Comparison of ENCODE assay signal across 8 cellular contexts in genomic region chr13:42992585-42993122, GRCh38. TPM values are rescaled to one million over a fixed set of nuclear protein-coding genes. Genes with fewer than 3 reads are reported as not detected.
A peak's percentile ranks its signal among the peaks of the same experiment; 100 is the strongest.
DNase-seq lines count a peak whose midpoint lies in the region; ATAC-seq, FAIRE-seq and TF ChIP-seq lines count a peak whose summit lies in the region.

No MANE protein-coding gene starts in this region.

- FAIRE-seq in GM12878 (lab: Jason Lieb, UNC): peak; percentile 35

- H3K27me3 ChIP-seq in HL-60 (ENCODE audit: insufficient read depth, poor library complexity, severe bottlenecking) (peaks cover 23% of the 10 kb centered on the region), GM12878 (replicated peaks in 1 of 2; ENCODE audit: control insufficient read depth in 2 of 2, insufficient read depth in 2 of 2, low read length in 1 of 2) (no peaks in the 10 kb centered on the region), mesendoderm (ENCODE audit: insufficient read depth, low read length, poor library complexity) (no peaks in the 10 kb centered on the region)

- TF ChIP-seq CTCF in AG10803 (conservative IDR thresholded peaks at IDR 0.05; ENCODE audit: low read length): no peak
- TF ChIP-seq CTCF in HL-60 (IDR thresholded peaks at IDR 0.05; ENCODE audit: insufficient read depth, low read length): no peak
- TF ChIP-seq CTCF in GM12878 (IDR thresholded peaks at IDR 0.05 in 2 of 3, conservative IDR thresholded peaks at IDR 0.05 in 1 of 3; ENCODE audit: control insufficient read depth in 2 of 3, extremely low read depth in 1 of 3, insufficient read depth in 1 of 3, low read depth in 3 of 3, low read length in 3 of 3): no peak

- no peak for TF ChIP-seq RAD21 in GM12878 (IDR thresholded peaks at IDR 0.05; ENCODE audit: insufficient read depth, low read depth, low read length)

- peak overlapping the region; percentile 79 for H2BK15ac ChIP-seq in mesendoderm (replicated peaks; ENCODE audit: low read depth)

- in situ Hi-C loops in GM12878 (cut with MboI): no loop called here

- peak overlapping the region; percentile 31 for H3K56ac ChIP-seq in mesendoderm (ENCODE audit: low read length)

- 0% methylated on average over 5 of the region's 5 CpGs for WGBS in GM12878 (ENCODE audit: insufficient coverage, insufficient replicate concordance, low lambda C conversion rate, missing lambda C conversion rate)
- WGBS in mesendoderm (ENCODE audit: extremely low coverage, insufficient coverage, low lambda C conversion rate): no CpG with 5 or more reads among the region's 5 CpGs

- RAD21 ChIA-PET in GM12878 (lab: Charles Lee; ENCODE audit: unreplicated experiment): interaction anchor here (0.7 to 7.6 kb wide), 13 partner anchors 9 to 614 kb away, joined by 3 to 51 read pairs (median 8); partner anchors contain the start of gene DNAJC15

- H3K4me3 ChIP-seq in AG10803 (ENCODE audit: low read length) (peak overlapping the region; percentile 66), HL-60 (replicated peaks; ENCODE audit: insufficient read depth, low read length) (peak overlapping the region; percentile 56), GM12878 (peak overlapping the region; percentile 86), mesendoderm (ENCODE audit: low read length) (no peak overlapping the region)

- H3K4me1 ChIP-seq in GM12878 (ENCODE audit: control insufficient read depth, insufficient read depth, low read length) (peaks cover 32% of the 10 kb centered on the region), mesendoderm (ENCODE audit: control insufficient read depth, low read depth, low read length) (peaks cover 6% of the 10 kb centered on the region)

- SMC1A ChIA-PET in GM12878 (lab: Charles Lee; ENCODE audit: uncharacterized antibody, unreplicated experiment): interaction anchor here (0.6 to 11.2 kb wide), 28 partner anchors 10 to 429 kb away, joined by 3 to 150 read pairs (median 4); partner anchors contain the start of gene DNAJC15

- POLR2A ChIA-PET in GM12878 (lab: Charles Lee): interaction anchor here (0.5 to 6.3 kb wide), 7 partner anchors 18 to 414 kb away, joined by 3 to 49 read pairs (median 3); partner anchors contain the start of gene DNAJC15

- no peak overlapping the region for H4K8ac ChIP-seq in mesendoderm (ENCODE audit: low read depth, low read length)

- TF ChIP-seq EP300 in GM12878 (IDR thresholded peaks at IDR 0.05; ENCODE audit: borderline replicate concordance in 1 of 2, control insufficient read depth in 1 of 2, low read depth in 2 of 2, low read length in 2 of 2): no peak

- BruUV-seq in GM12878 (replicated peaks; lab: Mats Ljungman, UMichigan): TSS peak; percentile 95

- no peak overlapping the region for H4K5ac ChIP-seq in mesendoderm (ENCODE audit: low read length)

- intact Hi-C loops in GM12878 (cut with micrococcal nuclease; ENCODE audit: unreplicated experiment): loop anchor here (1.0 to 5.0 kb wide), 3 partner anchors 31 to 610 kb away; partner anchors contain the start of gene DNAJC15

- H3K18ac ChIP-seq in mesendoderm (ENCODE audit: low read length): peak overlapping the region; percentile 95

- H3K79me1 ChIP-seq in mesendoderm (ENCODE audit: low read length): no peaks in the 10 kb centered on the region

- CTCF ChIA-PET in GM12878 (lab: Yijun Ruan, JAX): interaction anchor here (0.9 to 8.5 kb wide), 7 partner anchors 12 to 140 kb away, joined by 3 to 59 read pairs (median 3); partner anchors contain the start of gene DNAJC15

- no peaks in the 10 kb centered on the region for H3K36me3 ChIP-seq in GM12878 (ENCODE audit: control insufficient read depth in 2 of 2, insufficient read depth in 2 of 2, low read length in 1 of 2)
- H3K36me3 ChIP-seq in mesendoderm (ENCODE audit: control insufficient read depth, insufficient read depth, low read length): no peaks in the 10 kb centered on the region

- no peaks in the 10 kb centered on the region for H3K9me3 ChIP-seq in GM12878 (replicated peaks; ENCODE audit: control insufficient read depth, insufficient read depth, low read length)

- no peak for TF ChIP-seq POLR2A in GM12878 (IDR thresholded peaks at IDR 0.05; ENCODE audit: low read depth, low read length)

- no peak for DNase-seq in AG10803 (ENCODE audit: low read depth)
- no peak for DNase-seq in HL-60 (ENCODE audit: low read depth in 1 of 2, low spot score in 1 of 2)
- DNase-seq in GM12878 (ENCODE audit: low read depth, low spot score): no peak
- DNase-seq in mesendoderm: no peak
- no peak for DNase-seq in DMS114 treated with DMSO at 0.1 percent for 48 hours (lab: John Stamatoyannopoulos, UW; ENCODE audit: unreplicated experiment)
- no peak for DNase-seq in GM19240 (ENCODE audit: insufficient read length, low spot score)

- peak overlapping the region; percentile 33 for H2BK5ac ChIP-seq in mesendoderm (ENCODE audit: low read length)

- H2AFZ ChIP-seq in GM12878 (ENCODE audit: control insufficient read depth, low read depth, low read length): peak overlapping the region; percentile 80

- peak; percentile 46 for ATAC-seq in GM19455 (IDR thresholded peaks at IDR 0.05; ENCODE audit: unreplicated experiment)
- peak; percentile 59 for ATAC-seq in GM12878
- ATAC-seq in GM21367 (IDR thresholded peaks at IDR 0.05; ENCODE audit: unreplicated experiment): no peak

- H3K79me2 ChIP-seq in GM12878 (ENCODE audit: control insufficient read depth, insufficient read depth, low read length) (peaks cover 30% of the 10 kb centered on the region), mesendoderm (ENCODE audit: control insufficient read depth, insufficient read depth, low read length) (no peaks in the 10 kb centered on the region)

- H3K23ac ChIP-seq in mesendoderm (ENCODE audit: low read length): peak overlapping the region; percentile 76

- peak overlapping the region; percentile 35 for H2BK120ac ChIP-seq in mesendoderm (ENCODE audit: low read depth, low read length)

- H3K9ac ChIP-seq in GM12878 (ENCODE audit: control insufficient read depth, insufficient read depth, low read length): peak overlapping the region; percentile 94
- H3K9ac ChIP-seq in mesendoderm (ENCODE audit: low read length): peak overlapping the region; percentile 80

- H2AK5ac ChIP-seq in mesendoderm (ENCODE audit: low read length): no peak overlapping the region

- H4K20me1 ChIP-seq in GM12878 (ENCODE audit: control insufficient read depth, insufficient read depth): no peaks in the 10 kb centered on the region

- H3K27ac ChIP-seq in HL-60 (replicated peaks) (no peak overlapping the region), GM12878 (ENCODE audit: control insufficient read depth, insufficient read depth) (peak overlapping the region; percentile 99), mesendoderm (ENCODE audit: low read depth, low read length) (no peak overlapping the region)

- peak overlapping the region; percentile 59 for H3K4ac ChIP-seq in mesendoderm (ENCODE audit: low read depth, low read length)

- H3K4me2 ChIP-seq in GM12878 (ENCODE audit: control insufficient read depth, insufficient read depth) (peak overlapping the region; percentile 90), mesendoderm (ENCODE audit: low read length) (no peak overlapping the region)

TF ChIP-seq in GM12878, 131 proteins besides CTCF, POLR2A, EP300 and RAD21 (continues in another document):
- TF ChIP-seq YY1 (IDR thresholded peaks at IDR 0.05; ENCODE audit: low read depth, low read length): peak; percentile 48

RNA-seq across cellular contexts. Expression of gene EPSTI1, which starts 0.6 kb away (rescaled TPM):
- 60.8 and 68.9 TPM in 2 replicates for total RNA-seq in GM12878 (2013; cell fraction: nucleolus; rRNA removed)
- total RNA-seq in GM12878 (2014; rRNA removed) (22.0 and 24.9 TPM in 2 replicates), GM12878 (2014; rRNA removed; fragmentation: Illumina TruSeq; extraction: Trizol) (26.4 and 32.0 TPM in 2 replicates), GM12878 (2021) (31.4 and 43.3 TPM in 2 replicates)
- 12.9 TPM for polyA plus RNA-seq in GM12878 (2011; ENCODE audit: low read depth)
- polyA plus RNA-seq in GM12878 (2011; rRNA removed) (31.3 and 47.1 TPM in 2 replicates), GM12878 (2014; fragmentation: Illumina TruSeq; extraction: Trizol) (32.0 and 42.2 TPM in 2 replicates), GM12878 (2014; fragmentation: Nextera tagmentation; extraction: Ambion mirVana) (1 to 10 TPM; 4.7 to 8.9 TPM), GM12878 (2014; rRNA removed) (23.0 and 29.8 TPM in 2 replicates), GM12878 (2016; fragmentation: Nextera tagmentation; extraction: Ambion mirVana) (10 to 100 TPM; 14.2 to 14.6 TPM)
- 14.9 and 25.8 TPM in 2 replicates for polyA plus RNA-seq in GM12878 (2011; cell fraction: cytosol; rRNA removed)
- 25.8 and 27.6 TPM in 2 replicates for polyA plus RNA-seq in GM12878 (2011; cell fraction: nucleus; rRNA removed)
- polyA plus RNA-seq in GM12878 (2012): 18.7 and 26.8 TPM in 2 replicates
- 12.1 and 13.1 TPM in 2 replicates for polyA minus RNA-seq in GM12878 (2011; rRNA and poly(A)+ RNA removed)
- polyA minus RNA-seq in GM12878 (2011; cell fraction: cytosol; rRNA and poly(A)+ RNA removed): 14.1 and 15.0 TPM in 2 replicates
- polyA minus RNA-seq in GM12878 (2011; cell fraction: nucleus; rRNA and poly(A)+ RNA removed): 14.9 and 26.5 TPM in 2 replicates
- 1.8 TPM for polyA plus RNA-seq in mesendoderm (2013, experiment 1 of 2)
- polyA plus RNA-seq in mesendoderm (2013, experiment 2 of 2): 2.0 TPM

RNA-seq across cellular contexts. Expression of gene DNAJC15, which starts 30.7 kb away (rescaled TPM):
- total RNA-seq in GM12878 (2013; cell fraction: nucleolus; rRNA removed): 31.1 and 33.5 TPM in 2 replicates
- total RNA-seq in GM12878 (2014; rRNA removed): 30.4 and 36.4 TPM in 2 replicates
- 15.1 and 16.5 TPM in 2 replicates for total RNA-seq in GM12878 (2014; rRNA removed; fragmentation: Illumina TruSeq; extraction: Trizol)
- total RNA-seq in GM12878 (2021): 29.5 and 30.2 TPM in 2 replicates
- 3.7 TPM for polyA plus RNA-seq in GM12878 (2011; ENCODE audit: low read depth)
- polyA plus RNA-seq in GM12878 (2011; rRNA removed): 47.3 and 58.4 TPM in 2 replicates
- polyA plus RNA-seq in GM12878 (2011; cell fraction: cytosol; rRNA removed): 38.7 and 59.0 TPM in 2 replicates
- polyA plus RNA-seq in GM12878 (2011; cell fraction: nucleus; rRNA removed): 26.1 and 29.6 TPM in 2 replicates
- polyA plus RNA-seq in GM12878 (2012): 15.5 and 16.5 TPM in 2 replicates
- polyA plus RNA-seq in GM12878 (2014; fragmentation: Illumina TruSeq; extraction: Trizol): 13.1 TPM in 2 replicates
- 100 to 1,000 TPM; 102 to 104 TPM for polyA plus RNA-seq in GM12878 (2014; fragmentation: Nextera tagmentation; extraction: Ambion mirVana)
- polyA plus RNA-seq in GM12878 (2014; rRNA removed): 50.4 and 52.6 TPM in 2 replicates
- 10 to 100 TPM; 94.4 to 98.8 TPM for polyA plus RNA-seq in GM12878 (2016; fragmentation: Nextera tagmentation; extraction: Ambion mirVana)
- 20.0 and 24.4 TPM in 2 replicates for polyA minus RNA-seq in GM12878 (2011; rRNA and poly(A)+ RNA removed)
- 7.8 and 16.5 TPM in 2 replicates for polyA minus RNA-seq in GM12878 (2011; cell fraction: cytosol; rRNA and poly(A)+ RNA removed)
- polyA minus RNA-seq in GM12878 (2011; cell fraction: nucleus; rRNA and poly(A)+ RNA removed): 8.7 and 13.7 TPM in 2 replicates
- 3.6 TPM for polyA plus RNA-seq in mesendoderm (2013, experiment 1 of 2)
- 3.7 TPM for polyA plus RNA-seq in mesendoderm (2013, experiment 2 of 2)
